In genomic region chr6:87904041-87904440, GRCh38 we compare ENCODE assay signal across 23 cellular contexts.
DNase-seq lines count a peak whose midpoint lies in the region; ATAC-seq, FAIRE-seq and TF ChIP-seq lines count a peak whose summit lies in the region.
"Had no signal": no experiment of that assay in that cellular context is flagged by ENCODE, and none has a peak within 500 bp of the region (broad histone marks: within the 10 kb centered on the region; RNA-seq: fewer than 3 reads in every experiment).

No MANE protein-coding gene starts in this region.

- peaks cover 5% of the 10 kb centered on the region for H3K27me3 Mint-ChIP-seq in nephron (ENCODE audit: low read depth)

- H3K18ac ChIP-seq in H1 (ENCODE audit: extremely low read depth, low read length), result no peak overlapping the region

- H3K14ac ChIP-seq in H1 (ENCODE audit: insufficient read length), result no peak overlapping the region

- H4K20me1 ChIP-seq in H1 (replicated peaks in 1 of 2; ENCODE audit: control insufficient read depth in 1 of 2, insufficient read depth in 2 of 2, low read length in 2 of 2) (no peaks in the 10 kb centered on the region), PC-9 (ENCODE audit: insufficient read depth) (no peaks in the 10 kb centered on the region)

- H3K4me2 ChIP-seq in H1 (ENCODE audit: insufficient read depth in 1 of 2, low read depth in 2 of 2, low read length in 2 of 2) (peak overlapping the region in 1 of 2 experiments; percentile 37; a peak in 2 of 4 replicates), PC-9 (no peak overlapping the region)
- H3K4me2 ChIP-seq: A549 had no signal

- no peak for ATAC-seq in HG02759 (IDR thresholded peaks at IDR 0.05; ENCODE audit: unreplicated experiment)
- ATAC-seq in GM21381 (IDR thresholded peaks at IDR 0.05; ENCODE audit: unreplicated experiment), result no peak
- ATAC-seq in HG03520 (IDR thresholded peaks at IDR 0.05; ENCODE audit: unreplicated experiment), result no peak
- ATAC-seq: A549; K562; naive thymus-derived CD4-positive, alpha-beta T cell had no signal

- H2BK12ac ChIP-seq in H1 (ENCODE audit: low read depth, low read length), result no peak overlapping the region

- H3K79me1 ChIP-seq in H1 (ENCODE audit: low read depth, low read length), result no peaks in the 10 kb centered on the region

- no peak overlapping the region for H3K9ac ChIP-seq in H1 (replicated peaks in 1 of 4; ENCODE audit: extremely low read depth in 1 of 4, low read depth in 3 of 4, low read length in 3 of 4)

- TF ChIP-seq CTCF in GM12865 (IDR thresholded peaks at IDR 0.05; ENCODE audit: insufficient read depth, low read depth, low read length, missing control alignments), result no peak
- no peak for TF ChIP-seq CTCF in H1 (IDR thresholded peaks at IDR 0.05; ENCODE audit: control extremely low read depth in 1 of 3, insufficient read depth in 1 of 3, low read depth in 1 of 3, low read length in 3 of 3)
- no peak for TF ChIP-seq CTCF in nephron (IDR thresholded peaks at IDR 0.05; ENCODE audit: unreplicated experiment in 3 of 3)
- TF ChIP-seq CTCF in PC-9 (conservative IDR thresholded peaks at IDR 0.05), result no peak

- no peaks in the 10 kb centered on the region for H3F3A ChIP-seq in PC-9 (ENCODE audit: insufficient read depth, low read depth)

- H3K4ac ChIP-seq in H1 (replicated peaks; ENCODE audit: insufficient read length, low read depth, low read length), result no peak overlapping the region

- intact Hi-C loops in PC-9 (cut with micrococcal nuclease; ENCODE audit: unreplicated experiment), result no loop called here

- no peak overlapping the region for H2BK20ac ChIP-seq in H1 (ENCODE audit: low read length)

- H3K4me3 ChIP-seq in GM12865 (ENCODE audit: low read depth, low read length) (no peak overlapping the region), H1 (ENCODE audit: extremely low read depth in 1 of 4, insufficient read depth in 2 of 4, low read depth in 3 of 4, low read length in 4 of 4) (0 out of 8 replicates have a peak overlapping the region, but pooled peaks of 1 of the 4 experiments have one; percentile 3), PC-9 (no peak overlapping the region)
- H3K4me3 ChIP-seq: A549, K562, SK-N-MC had no signal

- POLR2A ChIA-PET in H1 (lab: Charles Lee; ENCODE audit: partially characterized antibody) (no interaction called here), PC-9 (lab: Charles Lee; ENCODE audit: unreplicated experiment) (no interaction called here)

- H3K27ac Mint-ChIP-seq in nephron, result peak overlapping the region; percentile 27 to 74 (median 68)
- H3K27ac Mint-ChIP-seq: activated naive CD8-positive, alpha-beta T cell treated with anti-CD3 and anti-CD28 coated beads, Interleukin-2, amount 10 ng/mL, durations not matched to agents 7 days and 5 days; activated T-helper 2 cell treated with anti-CD3 and anti-CD28 coated beads, Interferon-gamma antibody, Interleukin-2, Interleukin-4, amounts not matched to agents 10 μg/mL and 5 μg/mL and 100 μg/mL, durations not matched to agents 14 hours and 24 hours and 36 hours; naive thymus-derived CD4-positive, alpha-beta T cell had no signal

- no peak overlapping the region for H4K91ac ChIP-seq in H1 (replicated peaks; ENCODE audit: insufficient read length, low read length)

- H3K36me3 ChIP-seq in H1 (ENCODE audit: control insufficient read depth in 2 of 4, insufficient read depth in 4 of 4, low read length in 3 of 4) (no peaks in the 10 kb centered on the region), PC-9 (ENCODE audit: low read depth) (no peaks in the 10 kb centered on the region)
- H3K36me3 ChIP-seq: BE2C had no signal

- H3K36me3 Mint-ChIP-seq in nephron (ENCODE audit: low read depth), result no peaks in the 10 kb centered on the region
- H3K36me3 Mint-ChIP-seq: activated naive CD8-positive, alpha-beta T cell treated with anti-CD3 and anti-CD28 coated beads, Interleukin-2, amount 10 ng/mL, durations not matched to agents 7 days and 5 days; naive thymus-derived CD4-positive, alpha-beta T cell had no signal

- no peak overlapping the region for H4K5ac ChIP-seq in H1 (ENCODE audit: insufficient read length, low read depth, low read length)

- DNase-seq in GM12865 (ENCODE audit: low read depth) (peak; percentile 38), NAMALWA (ENCODE audit: low spot score) (peak; percentile 34), H1 (ENCODE audit: low read depth in 1 of 2, low spot score in 2 of 2) (no peak), PC-9 (no peak)
- DNase-seq: activated CD8-positive, alpha-beta memory T cell treated with anti-CD3 and anti-CD28 coated beads, Interleukin-2, amount 50 U/mL, for 4 hours; activated naive CD8-positive, alpha-beta T cell treated with anti-CD3 and anti-CD28 coated beads, Interleukin-2, amount 10 ng/mL, durations not matched to agents 7 days and 5 days; BE2C; effector CD8-positive, alpha-beta T cell; foreskin melanocyte; mesenchymal stem cell; naive thymus-derived CD4-positive, alpha-beta T cell; NCI-H1092; NCI-H2029 had no signal

- H2AK5ac ChIP-seq in H1 (ENCODE audit: low read depth, low read length), result no peak overlapping the region

- H2BK120ac ChIP-seq in H1 (replicated peaks; ENCODE audit: low read depth, low read length), result no peak overlapping the region

- H3K27me3 ChIP-seq in H1 (replicated peaks in 1 of 4; ENCODE audit: control insufficient read depth in 3 of 4, extremely low read depth in 1 of 4, insufficient read depth in 3 of 4, low read length in 3 of 4), result peaks cover 0 to 1% (median 0%) of the 10 kb centered on the region in 4 experiments; a peak in 1 of 7 replicates
- H3K27me3 ChIP-seq in PC-9 (ENCODE audit: insufficient read depth, low read depth), result no peaks in the 10 kb centered on the region
- H3K27me3 ChIP-seq: BE2C had no signal

- no peaks in the 10 kb centered on the region for H3K9me2 ChIP-seq in PC-9 (ENCODE audit: insufficient read depth)

- FAIRE-seq in H1 (lab: Jason Lieb, UNC), result no peak
- FAIRE-seq: A549, H54, K562 had no signal

- H2AFZ ChIP-seq in H1 (ENCODE audit: low read length), result 0 out of 2 replicates have a peak overlapping the region, but pooled peaks have one; percentile 18
- H2AFZ ChIP-seq in PC-9, result no peak overlapping the region

- H2BK15ac ChIP-seq in H1 (ENCODE audit: low read length), result no peak overlapping the region

- H2BK5ac ChIP-seq in H1 (ENCODE audit: low read depth, low read length), result no peak overlapping the region

- BruUV-seq in PC-9 (replicated peaks; lab: Mats Ljungman, UMichigan), result no TSS peak

- H3K23ac ChIP-seq in H1 (ENCODE audit: insufficient read length), result no peak overlapping the region

- no peak for TF ChIP-seq RAD21 in H1 (IDR thresholded peaks at IDR 0.05 in 1 of 2, conservative IDR thresholded peaks at IDR 0.05 in 1 of 2; ENCODE audit: low read depth in 2 of 2, low read length in 2 of 2)

- no peak overlapping the region for H3K56ac ChIP-seq in H1 (replicated peaks; ENCODE audit: insufficient read length, low read depth, low read length)

- H3K9me3 ChIP-seq in H1 (ENCODE audit: insufficient read depth in 2 of 2, low read depth in 1 of 2, low read length in 1 of 2), result no peaks in the 10 kb centered on the region
- H3K9me3 ChIP-seq in PC-9 (ENCODE audit: insufficient read depth, low read depth), result no peaks in the 10 kb centered on the region
- H3K9me3 ChIP-seq: A549, BE2C had no signal

- H4K8ac ChIP-seq in H1 (ENCODE audit: extremely low read depth, insufficient read depth, low read length), result no peak overlapping the region

- H3K4me1 ChIP-seq in H1 (replicated peaks in 1 of 4; ENCODE audit: control insufficient read depth in 3 of 4, insufficient read depth in 4 of 4, low read length in 3 of 4), result peaks cover 3 to 18% (median 16%) of the 10 kb centered on the region in 4 experiments; a peak in 6 of 7 replicates
- no peaks in the 10 kb centered on the region for H3K4me1 ChIP-seq in PC-9 (replicated peaks; ENCODE audit: insufficient read depth)
- H3K4me1 ChIP-seq: A549, BE2C had no signal

- no peaks in the 10 kb centered on the region for H3K9me3 Mint-ChIP-seq in nephron
- H3K9me3 Mint-ChIP-seq: activated naive CD8-positive, alpha-beta T cell treated with anti-CD3 and anti-CD28 coated beads, Interleukin-2, amount 10 ng/mL, durations not matched to agents 7 days and 5 days; activated T-helper 2 cell treated with anti-CD3 and anti-CD28 coated beads, Interferon-gamma antibody, Interleukin-2, Interleukin-4, amounts not matched to agents 10 μg/mL and 5 μg/mL and 100 μg/mL, durations not matched to agents 14 hours and 24 hours and 36 hours; naive thymus-derived CD4-positive, alpha-beta T cell had no signal

- TF ChIP-seq POLR2A in H1 (IDR thresholded peaks at IDR 0.05; ENCODE audit: control extremely low read depth in 1 of 2, low read depth in 2 of 2, low read length in 2 of 2), result no peak

- no peak overlapping the region for H3K4me3 Mint-ChIP-seq in nephron
- H3K4me3 Mint-ChIP-seq: activated naive CD8-positive, alpha-beta T cell treated with anti-CD3 and anti-CD28 coated beads, Interleukin-2, amount 10 ng/mL, durations not matched to agents 7 days and 5 days; naive thymus-derived CD4-positive, alpha-beta T cell had no signal

- CTCF ChIA-PET in H1 (lab: Charles Lee; ENCODE audit: partially characterized antibody), result interaction anchor here (0.6 kb wide), 1 partner anchor 102 kb away, joined by 3 read pairs; no protein-coding TSS in a partner anchor
- CTCF ChIA-PET in PC-9 (lab: Charles Lee), result no interaction called here

- H3K27ac ChIP-seq in H1 (ENCODE audit: low read depth, low read length) (no peak overlapping the region), PC-9 (no peak overlapping the region)
- H3K27ac ChIP-seq: A549, RWPE1, SK-N-MC had no signal

- H3K79me2 ChIP-seq in H1 (ENCODE audit: control insufficient read depth in 1 of 2, insufficient read depth in 2 of 2, low read length in 2 of 2) (no peaks in the 10 kb centered on the region), PC-9 (ENCODE audit: low read depth) (no peaks in the 10 kb centered on the region)

- H3K4me1 Mint-ChIP-seq in nephron, result peaks cover 62% of the 10 kb centered on the region

- TF ChIP-seq EP300 in H1 (IDR thresholded peaks at IDR 0.05; ENCODE audit: borderline replicate concordance in 1 of 2, low read depth in 2 of 2, low read length in 2 of 2), result no peak

- H3K23me2 ChIP-seq in H1 (ENCODE audit: low read depth, low read length), result no peaks in the 10 kb centered on the region

TF ChIP-seq in H1, 55 proteins besides CTCF, POLR2A, EP300 and RAD21 (continues in another document):
- TF ChIP-seq SIX5 (IDR thresholded peaks at IDR 0.05; ENCODE audit: low read depth, low read length) (no peak), TBP (IDR thresholded peaks at IDR 0.05; ENCODE audit: low read depth, low read length) (no peak), CHD1 (IDR thresholded peaks at IDR 0.05; ENCODE audit: low read depth, low read length) (no peak), ATF2 (IDR thresholded peaks at IDR 0.05; ENCODE audit: low read length) (no peak)

Comparison
In these comparisons a context has a peak if more than half of its experiments do, and no peak if none do; other contexts are left out.
1. DNase-seq: peak in GM12865 (single experiment) and NAMALWA (single experiment); none in H1 (0 of 2) and PC-9 (0 of 2).